Comparison of ENCODE assay signal across 12 cellular contexts in the genomic region with DNA sequence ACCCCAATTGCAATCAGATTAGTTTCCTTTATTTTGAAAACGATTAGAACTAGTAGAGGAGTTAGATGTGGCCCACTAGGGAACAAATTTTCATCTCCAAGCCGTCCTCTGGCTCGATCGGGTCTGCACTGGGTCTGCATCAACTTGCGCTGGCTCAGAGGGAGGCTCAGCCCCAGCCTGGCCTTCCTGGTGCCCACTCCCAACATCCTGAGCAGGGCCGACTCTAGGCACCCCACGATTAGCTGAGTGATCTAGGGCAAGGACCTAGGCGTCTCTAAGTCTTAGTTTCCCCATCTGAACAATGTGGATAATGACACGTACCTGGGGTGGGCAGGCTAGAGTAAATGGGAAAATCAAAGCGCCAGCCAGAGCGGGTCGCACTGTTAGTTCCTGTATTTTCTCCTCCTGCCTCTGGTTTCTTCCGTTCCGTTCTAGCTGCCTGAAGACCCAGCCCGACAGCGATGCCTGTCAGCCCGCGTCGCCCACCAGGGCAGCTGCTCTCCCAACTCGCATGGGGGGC. TPM values are rescaled to one million over a fixed set of nuclear protein-coding genes. Genes with fewer than 3 reads are reported as not detected.
DNase-seq lines count a peak whose midpoint lies in the region; ATAC-seq, FAIRE-seq and TF ChIP-seq lines count a peak whose summit lies in the region.
"Had no signal": no experiment of that assay in that cellular context is flagged by ENCODE, and none has a peak within 500 bp of the region (broad histone marks: within the 10 kb centered on the region; RNA-seq: fewer than 3 reads in every experiment).

No MANE protein-coding gene starts in this region.

- peaks cover 4% of the 10 kb centered on the region; the same call in 1 of the 2 replicates for H3K4me1 ChIP-seq in BE2C
- H3K4me1 ChIP-seq: Caco-2 had no signal

- TF ChIP-seq CTCF in BE2C (IDR thresholded peaks at IDR 0.05; ENCODE audit: low read depth, low read length) (no peak), osteocyte (IDR thresholded peaks at IDR 0.05) (no peak)

- no peaks in the 10 kb centered on the region for H3K27me3 ChIP-seq in BE2C

- peak; percentile 45 for DNase-seq in BE2C
- DNase-seq in NOMO-1 treated with DMSO at 0.1 percent for 48 hours (lab: John Stamatoyannopoulos, UW; ENCODE audit: unreplicated experiment), result peak; percentile 48
- DNase-seq in Right ventricle myocardium superior, result no peak
- DNase-seq in osteocyte (ENCODE audit: extremely low spot score, unreplicated experiment), result no peak
- DNase-seq in GM19239 (ENCODE audit: insufficient read length, low spot score), result no peak
- no peak for DNase-seq in activated T-helper 2 cell treated with anti-CD3 and anti-CD28 coated beads, Interferon-gamma antibody, Interleukin-2, Interleukin-4, amounts not matched to agents 10 μg/mL and 5 μg/mL and 100 μg/mL, durations not matched to agents 14 hours and 24 hours and 36 hours (ENCODE audit: low spot score)
- DNase-seq: activated CD8-positive, alpha-beta memory T cell treated with anti-CD3 and anti-CD28 coated beads for 24 hours; Caco-2; stimulated activated CD4-positive, alpha-beta T cell treated with anti-CD3 and anti-CD28 coated beads, Interleukin-1b, Interleukin-23, amount 100 ng/mL, for 48 hours had no signal

- ATAC-seq in Right ventricle myocardium superior (ENCODE audit: poor library complexity) (peak; percentile 21), HG02798 (IDR thresholded peaks at IDR 0.05; ENCODE audit: poor library complexity, unreplicated experiment) (no peak), GM21529 (IDR thresholded peaks at IDR 0.05; ENCODE audit: unreplicated experiment) (no peak)

- H3K4me3 Mint-ChIP-seq in osteocyte (ENCODE audit: unreplicated experiment), result peak overlapping the region; percentile 29
- H3K4me3 Mint-ChIP-seq in activated T-helper 2 cell treated with anti-CD3 and anti-CD28 coated beads, Interferon-gamma antibody, Interleukin-2, Interleukin-4, amounts not matched to agents 10 μg/mL and 5 μg/mL and 100 μg/mL, durations not matched to agents 14 hours and 24 hours and 36 hours (ENCODE audit: low read depth), result no peak overlapping the region

- peaks cover 100% of the 10 kb centered on the region for H3K36me3 ChIP-seq in BE2C

- H3K27me3 Mint-ChIP-seq in osteocyte (ENCODE audit: unreplicated experiment), result peaks cover 91% of the 10 kb centered on the region
- H3K27me3 Mint-ChIP-seq in activated T-helper 2 cell treated with anti-CD3 and anti-CD28 coated beads, Interferon-gamma antibody, Interleukin-2, Interleukin-4, amounts not matched to agents 10 μg/mL and 5 μg/mL and 100 μg/mL, durations not matched to agents 14 hours and 24 hours and 36 hours (ENCODE audit: low read depth), result peaks cover 80% of the 10 kb centered on the region

- no peaks in the 10 kb centered on the region for H3K9me3 Mint-ChIP-seq in osteocyte (ENCODE audit: unreplicated experiment)
- no peaks in the 10 kb centered on the region for H3K9me3 Mint-ChIP-seq in activated T-helper 2 cell treated with anti-CD3 and anti-CD28 coated beads, Interferon-gamma antibody, Interleukin-2, Interleukin-4, amounts not matched to agents 10 μg/mL and 5 μg/mL and 100 μg/mL, durations not matched to agents 14 hours and 24 hours and 36 hours

- no peak for FAIRE-seq in GM19239 (lab: Jason Lieb, UNC)
- FAIRE-seq: keratinocyte had no signal

- H3K27ac Mint-ChIP-seq in osteocyte (ENCODE audit: unreplicated experiment), result no peak overlapping the region
- no peak overlapping the region for H3K27ac Mint-ChIP-seq in activated T-helper 2 cell treated with anti-CD3 and anti-CD28 coated beads, Interferon-gamma antibody, Interleukin-2, Interleukin-4, amounts not matched to agents 10 μg/mL and 5 μg/mL and 100 μg/mL, durations not matched to agents 14 hours and 24 hours and 36 hours

- H3K9me3 ChIP-seq in BE2C, result no peaks in the 10 kb centered on the region
- H3K9me3 ChIP-seq: Caco-2 had no signal

- peaks cover 2% of the 10 kb centered on the region for H3K36me3 Mint-ChIP-seq in osteocyte (ENCODE audit: unreplicated experiment)
- H3K36me3 Mint-ChIP-seq in activated T-helper 2 cell treated with anti-CD3 and anti-CD28 coated beads, Interferon-gamma antibody, Interleukin-2, Interleukin-4, amounts not matched to agents 10 μg/mL and 5 μg/mL and 100 μg/mL, durations not matched to agents 14 hours and 24 hours and 36 hours (ENCODE audit: low read depth), result no peaks in the 10 kb centered on the region

- intact Hi-C loops in Right ventricle myocardium superior (cut with DNase I), result loop anchor here (10.0 kb wide), 1 partner anchor 137 kb away; no protein-coding TSS in a partner anchor
- intact Hi-C loops in activated T-helper 2 cell treated with anti-CD3 and anti-CD28 coated beads, Interferon-gamma antibody, Interleukin-2, Interleukin-4, amounts not matched to agents 10 μg/mL and 5 μg/mL and 100 μg/mL, durations not matched to agents 14 hours and 24 hours and 36 hours (cut with micrococcal nuclease), result loop anchor here (5.0 kb wide), 1 partner anchor 35 kb away; no protein-coding TSS in a partner anchor

- peak overlapping the region; percentile 99 for H3K4me3 ChIP-seq in BE2C (ENCODE audit: low read depth, low read length)

- peaks cover 13% of the 10 kb centered on the region for H3K4me1 Mint-ChIP-seq in osteocyte (ENCODE audit: unreplicated experiment)
- H3K4me1 Mint-ChIP-seq in activated T-helper 2 cell treated with anti-CD3 and anti-CD28 coated beads, Interferon-gamma antibody, Interleukin-2, Interleukin-4, amounts not matched to agents 10 μg/mL and 5 μg/mL and 100 μg/mL, durations not matched to agents 14 hours and 24 hours and 36 hours (ENCODE audit: low read depth), result peaks cover 4% of the 10 kb centered on the region

RNA-seq across cellular contexts. Expression of a gene that starts 7.7 kb away (rescaled TPM):
- 244 TPM for polyA plus RNA-seq in BE2C (2012; ENCODE audit: insufficient read depth, insufficient read length, low read depth)
- total RNA-seq in Right ventricle myocardium superior (142 TPM), osteocyte (not detected in 2 replicates)
- total RNA-seq in activated T-helper 2 cell treated with anti-CD3 and anti-CD28 coated beads, Interferon-gamma antibody, Interleukin-2, Interleukin-4, amounts not matched to agents 10 μg/mL and 5 μg/mL and 100 μg/mL, durations not matched to agents 14 hours and 24 hours and 36 hours, result not detected in 2 replicates
- total RNA-seq: Caco-2 had no signal
- polyA plus RNA-seq: keratinocyte had no signal

Comparison
In these comparisons a context has a peak if more than half of its experiments do, and no peak if none do; other contexts are left out.
1. DNase-seq: peak in BE2C (single experiment) and NOMO-1 treated with DMSO at 0.1 percent for 48 hours (single experiment); none in Right ventricle myocardium superior (single experiment), osteocyte (single experiment), GM19239 (single experiment) and activated T-helper 2 cell treated with anti-CD3 and anti-CD28 coated beads, Interferon-gamma antibody, Interleukin-2, Interleukin-4, amounts not matched to agents 10 μg/mL and 5 μg/mL and 100 μg/mL, durations not matched to agents 14 hours and 24 hours and 36 hours (single experiment).
2. RNA of a gene that starts 7.7 kb away (total RNA-seq): 142 TPM in Right ventricle myocardium superior (single experiment); not detected in osteocyte and not detected in activated T-helper 2 cell treated with anti-CD3 and anti-CD28 coated beads, Interferon-gamma antibody, Interleukin-2, Interleukin-4, amounts not matched to agents 10 μg/mL and 5 μg/mL and 100 μg/mL, durations not matched to agents 14 hours and 24 hours and 36 hours; every median in the first group is over 100 times any median in the second.